In the genomic region with DNA sequence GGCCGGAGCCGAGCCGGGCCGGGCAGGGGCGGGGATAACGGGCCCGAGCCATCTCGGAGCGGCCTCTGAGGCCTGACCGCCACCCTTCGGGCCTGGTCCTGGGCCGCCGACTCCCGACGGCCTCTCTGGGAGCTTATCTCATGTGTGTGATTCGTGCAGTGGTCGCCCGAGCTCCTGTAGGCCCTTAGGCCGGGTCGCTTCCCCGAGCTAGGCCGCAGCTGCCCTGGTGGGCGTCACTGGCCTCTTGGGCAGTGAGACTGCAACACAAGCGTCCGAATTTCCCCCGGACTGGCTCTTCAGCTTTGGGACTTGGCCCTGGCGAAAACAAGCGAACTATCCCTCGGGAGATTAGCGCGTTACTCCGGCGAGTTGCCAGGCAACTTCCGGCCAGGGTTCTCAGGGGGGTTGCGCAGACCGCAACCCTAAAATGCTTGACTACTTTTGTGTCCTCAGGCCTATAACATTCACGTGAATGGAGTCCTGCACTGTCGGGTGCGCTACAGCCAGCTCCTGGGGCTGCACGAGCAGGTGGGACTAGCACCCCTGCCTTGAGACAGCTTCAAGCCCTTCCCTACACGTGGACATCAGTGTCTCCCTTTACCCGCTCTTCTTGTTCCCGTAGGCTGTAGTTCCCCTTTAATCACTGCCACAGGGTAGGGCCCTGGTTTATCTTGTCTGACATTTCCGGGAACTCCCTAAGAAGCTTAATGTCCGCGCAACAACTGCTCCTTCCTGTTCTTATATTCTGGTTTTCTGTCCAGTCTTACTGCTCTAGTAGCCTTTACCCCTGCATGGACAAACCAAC, we compare ENCODE assay signal across 8 cellular contexts. TPM values are rescaled to one million over a fixed set of nuclear protein-coding genes. Genes with fewer than 3 reads are reported as not detected.
DNase-seq lines count a peak whose midpoint lies in the region; ATAC-seq and TF ChIP-seq lines count a peak whose summit lies in the region.

No MANE protein-coding gene starts in this region.

- ATAC-seq in GM21723 (IDR thresholded peaks at IDR 0.05; ENCODE audit: unreplicated experiment) (peak; percentile 33), upper lobe of left lung (ENCODE audit: low FRiP score in 2 of 2) (peak; percentile 42 to 67)

- no peak for TF ChIP-seq EP300 in upper lobe of left lung (IDR thresholded peaks at IDR 0.05)

- peak overlapping the region; percentile 79 for H3K27ac ChIP-seq in KMS-11
- H3K27ac ChIP-seq in WERI-Rb-1 = peak overlapping the region; percentile 92
- peak overlapping the region; percentile 88 to 96 (median 94) for H3K27ac ChIP-seq in upper lobe of left lung

- H3K9me3 ChIP-seq in WERI-Rb-1 (ENCODE audit: severe bottlenecking) (no peaks in the 10 kb centered on the region), mucosa of stomach (ENCODE audit: control insufficient read depth, low read length) (no peaks in the 10 kb centered on the region), upper lobe of left lung (no peaks in the 10 kb centered on the region)

- peaks cover 9% of the 10 kb centered on the region for H3K4me1 ChIP-seq in KMS-11 (ENCODE audit: low read depth, poor library complexity, severe bottlenecking)
- peaks cover 30% of the 10 kb centered on the region for H3K4me1 ChIP-seq in mucosa of stomach (ENCODE audit: control insufficient read depth, insufficient read depth, low read length)
- peaks cover 28 to 45% (median 32%) of the 10 kb centered on the region in 4 donors for H3K4me1 ChIP-seq in upper lobe of left lung

- H4K20me1 ChIP-seq in KMS-11 (ENCODE audit: insufficient read depth) = no peaks in the 10 kb centered on the region

- 0% methylated on average over 19 to 21 of the region's 46 CpGs for WGBS in upper lobe of left lung, 2 donors

- TF ChIP-seq CTCF in GM12864 (IDR thresholded peaks at IDR 0.05; ENCODE audit: low read depth, low read length, missing control alignments) (no peak), KMS-11 (conservative IDR thresholded peaks at IDR 0.05; ENCODE audit: low read depth, low read length) (no peak), WERI-Rb-1 (IDR thresholded peaks at IDR 0.05; ENCODE audit: low read depth, low read length) (no peak), epithelial cell of esophagus (IDR thresholded peaks at IDR 0.05; ENCODE audit: insufficient read depth, low read depth, low read length, missing control alignments) (no peak), upper lobe of left lung (IDR thresholded peaks at IDR 0.05) (no peak)

- peak overlapping the region; percentile 35 for H2AFZ ChIP-seq in KMS-11 (ENCODE audit: low read depth)

- H3K4me2 ChIP-seq in KMS-11 = peak overlapping the region; percentile 80

- TF ChIP-seq POLR2A in upper lobe of left lung (IDR thresholded peaks at IDR 0.05) = peak in 1 of 4 donors; percentile 50

- H3K9ac ChIP-seq in KMS-11 (peak overlapping the region; percentile 86), mucosa of stomach (ENCODE audit: low read length) (peak overlapping the region; percentile 90)

- H3K27me3 ChIP-seq in KMS-11 (ENCODE audit: insufficient read depth, low read depth) (no peaks in the 10 kb centered on the region), WERI-Rb-1 (ENCODE audit: insufficient read depth, low read depth, severe bottlenecking) (no peaks in the 10 kb centered on the region), mucosa of stomach (ENCODE audit: control insufficient read depth, insufficient read depth, low read length) (no peaks in the 10 kb centered on the region), upper lobe of left lung (no peaks in the 10 kb centered on the region)

- H3K79me2 ChIP-seq in KMS-11 (ENCODE audit: insufficient read depth, low read depth) = peaks cover 33% of the 10 kb centered on the region

- H3K4me3 ChIP-seq in GM12864 (ENCODE audit: low read depth, low read length) = peak overlapping the region; percentile 80
- H3K4me3 ChIP-seq in KMS-11 (IDR thresholded peaks at IDR 0.05; ENCODE audit: insufficient read depth, low read depth, low read length) = no peak overlapping the region
- H3K4me3 ChIP-seq in WERI-Rb-1 (ENCODE audit: low read depth, low read length) = peak overlapping the region; percentile 75
- peak overlapping the region; percentile 95 for H3K4me3 ChIP-seq in epithelial cell of esophagus (ENCODE audit: low read length)
- H3K4me3 ChIP-seq in mucosa of stomach (ENCODE audit: low read length) = peak overlapping the region; percentile 51
- peak overlapping the region; percentile 71 to 98 (median 93) for H3K4me3 ChIP-seq in upper lobe of left lung

- peak; percentile 49 for DNase-seq in GM12864 (ENCODE audit: low read depth)
- peak; percentile 79 for DNase-seq in WERI-Rb-1
- DNase-seq in epithelial cell of esophagus (ENCODE audit: low read depth) = peak; percentile 71
- DNase-seq in upper lobe of left lung = peak in 1 of 2 donors; percentile 55
- no peak for DNase-seq in NCI-H187 (lab: John Stamatoyannopoulos, UW)

- H3K36me3 ChIP-seq in KMS-11 (ENCODE audit: insufficient read depth) (no peaks in the 10 kb centered on the region), WERI-Rb-1 (peaks cover 79% of the 10 kb centered on the region), mucosa of stomach (ENCODE audit: control insufficient read depth, insufficient read depth, low read length) (peaks cover 25% of the 10 kb centered on the region), upper lobe of left lung (peaks cover 37 to 66% (median 58%) of the 10 kb centered on the region in 4 donors)

RNA-seq across cellular contexts. Expression of gene SNX17, which starts 0.6 kb away (rescaled TPM):
- total RNA-seq in upper lobe of left lung = 100 to 1,000 TPM in 3 of 6 donors, 10 to 100 TPM in 3; 69.1 to 142 (median 113) TPM

RNA-seq across cellular contexts. Expression of gene EIF2B4, which starts 0.9 kb away (rescaled TPM):
- 10 to 100 TPM; 24.8 to 48.2 (median 29.8) TPM for total RNA-seq in upper lobe of left lung

RNA-seq across cellular contexts. Expression of gene ZNF513, which starts 9.5 kb away (rescaled TPM):
- total RNA-seq in upper lobe of left lung = 10 to 100 TPM in 5 of 6 donors, 1 to 10 TPM in 1; 9.3 to 31.4 (median 18.0) TPM

RNA-seq across cellular contexts. Expression of gene GTF3C2, which starts 14.5 kb away (rescaled TPM):
- 100 to 1,000 TPM in 1 of 6 donors, 10 to 100 TPM in 5; 43.9 to 104 (median 48.9) TPM for total RNA-seq in upper lobe of left lung

RNA-seq across cellular contexts. Expression of gene PPM1G, which starts 38.4 kb away (rescaled TPM):
- total RNA-seq in upper lobe of left lung = 10 to 100 TPM; 39.8 to 60.6 (median 55.3) TPM

Comparison
In these comparisons a context has a peak if more than half of its experiments do, and no peak if none do; other contexts are left out.
1. DNase-seq: peak in GM12864 (single experiment), WERI-Rb-1 (single experiment) and epithelial cell of esophagus (single experiment); none in NCI-H187 (0 of 2).
2. Peak in every context shown above with its lines, with median percentiles within 50 percentile points of each other: H3K27ac ChIP-seq.